ENCODE assay signal across 11 cellular contexts in the genomic region with DNA sequence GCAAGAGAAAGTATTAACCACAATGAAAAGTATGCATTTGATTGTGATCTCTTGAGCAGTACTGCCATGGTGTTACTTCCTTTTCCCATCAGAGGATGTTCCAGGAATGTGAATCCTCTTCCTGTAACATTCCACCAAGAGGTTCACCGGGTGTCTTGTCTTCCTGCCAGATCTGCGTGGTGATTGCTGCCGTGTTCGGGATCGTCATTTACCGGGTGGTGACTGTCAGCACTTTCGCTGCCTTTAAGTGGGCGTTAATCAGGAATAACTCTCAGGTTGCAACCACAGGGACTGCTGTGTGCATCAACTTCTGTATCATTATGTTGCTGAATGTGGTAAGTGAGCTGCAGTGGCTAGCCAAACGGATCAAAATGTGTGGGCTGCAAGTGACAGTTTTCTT.
DNase-seq lines count a peak whose midpoint lies in the region; FAIRE-seq and TF ChIP-seq lines count a peak whose summit lies in the region.
"Had no signal": no experiment of that assay in that cellular context is flagged by ENCODE, and none has a peak within 500 bp of the region (broad histone marks: within the 10 kb centered on the region; RNA-seq: fewer than 3 reads in every experiment).

No MANE protein-coding gene starts in this region.

- no peaks in the 10 kb centered on the region for H3K9me2 ChIP-seq in Karpas-422 (replicated peaks; ENCODE audit: insufficient read depth, low read length)

- no peaks in the 10 kb centered on the region for H3K79me2 ChIP-seq in Karpas-422 (ENCODE audit: low read length)

- no peak for TF ChIP-seq CTCF in astrocyte of the spinal cord (IDR thresholded peaks at IDR 0.05; ENCODE audit: low read depth, low read length)

- in situ Hi-C loops in astrocyte of the spinal cord (cut with HindIII; ENCODE audit: low sequenced_read_pairs): no loop called here

- H3K36me3 ChIP-seq in Karpas-422 (ENCODE audit: insufficient read depth, low read length): no peaks in the 10 kb centered on the region
- H3K36me3 ChIP-seq: heart left ventricle had no signal

- no peak overlapping the region for H3K9ac ChIP-seq in Karpas-422 (ENCODE audit: low read length)

- no peak overlapping the region for H2AFZ ChIP-seq in Karpas-422 (ENCODE audit: low read length)

- H3K9me3 ChIP-seq in Karpas-422 (ENCODE audit: low read length): no peaks in the 10 kb centered on the region
- H3K9me3 ChIP-seq: heart left ventricle had no signal

- H3K27ac ChIP-seq in Karpas-422 (ENCODE audit: low read length): no peak overlapping the region
- H3K27ac ChIP-seq: C4-2B, heart left ventricle had no signal

- no peak overlapping the region for H3K4me2 ChIP-seq in Karpas-422 (ENCODE audit: low read depth, low read length, poor library complexity, severe bottlenecking)

- FAIRE-seq in frontal cortex (lab: Jason Lieb, UNC): no peak

- H3K4me3 ChIP-seq in astrocyte of the spinal cord (ENCODE audit: low read depth, low read length) (no peak overlapping the region), Karpas-422 (ENCODE audit: low read length) (no peak overlapping the region)
- H3K4me3 ChIP-seq: heart left ventricle had no signal

- H3K27me3 ChIP-seq in Karpas-422 (ENCODE audit: low read length): no peaks in the 10 kb centered on the region
- H3K27me3 ChIP-seq: heart left ventricle had no signal

- no peaks in the 10 kb centered on the region for H4K20me1 ChIP-seq in Karpas-422 (ENCODE audit: insufficient read depth, low read depth, low read length)

- H3K4me1 ChIP-seq in Karpas-422 (ENCODE audit: low read length): no peaks in the 10 kb centered on the region
- H3K4me1 ChIP-seq: heart left ventricle had no signal

- DNase-seq in DMS79 (lab: John Stamatoyannopoulos, UW) (peak; percentile 36), M059J (ENCODE audit: low read depth) (peak; percentile 30), astrocyte of the spinal cord (ENCODE audit: low read depth, low spot score) (peak; percentile 35), kidney tubule cell (ENCODE audit: low spot score) (peak; percentile 64), Karpas-422 (no peak), HCEC 1CT (no peak), frontal cortex (ENCODE audit: low spot score in 2 of 2) (no peak), RKO (ENCODE audit: low spot score) (no peak)
- DNase-seq: NCI-H1105 had no signal

Comparison
In these comparisons a context has a peak if more than half of its experiments do, and no peak if none do; other contexts are left out.
1. DNase-seq: peak in DMS79 (single experiment), M059J (single experiment), astrocyte of the spinal cord (single experiment) and kidney tubule cell (single experiment); none in Karpas-422 (single experiment), HCEC 1CT (single experiment), frontal cortex (0 of 2) and RKO (single experiment).